Comparison of ENCODE assay signal across 8 cellular contexts in genomic region chr13:40985596-40986327, GRCh38. TPM values are rescaled to one million over a fixed set of nuclear protein-coding genes. Genes with fewer than 3 reads are reported as not detected.
DNase-seq lines count a peak whose midpoint lies in the region; ATAC-seq and TF ChIP-seq lines count a peak whose summit lies in the region.
"Had no signal": no experiment of that assay in that cellular context is flagged by ENCODE, and none has a peak within 500 bp of the region (broad histone marks: within the 10 kb centered on the region; RNA-seq: fewer than 3 reads in every experiment).

No MANE protein-coding gene starts in this region.

- peak; percentile 22 for ATAC-seq in left colon
- ATAC-seq in stimulated activated naive CD8-positive, alpha-beta T cell treated with anti-CD3 and anti-CD28 coated beads, Interleukin-15, amount 100 ng/mL, for 72 hours: no peak
- ATAC-seq in GM19351 (IDR thresholded peaks at IDR 0.05; ENCODE audit: unreplicated experiment): no peak
- no peak for ATAC-seq in HG03159 (IDR thresholded peaks at IDR 0.05; ENCODE audit: unreplicated experiment)

- H3K4me1 Mint-ChIP-seq in activated T-helper 1 cell treated with anti-CD3 and anti-CD28 coated beads, Interleukin-12 subunit alpha, Interleukin-12 subunit beta, Interleukin-2, Interleukin-4 antibody, amounts not matched to agents 30 ng/mL and 10 ng/mL and 1 ng/mL, durations not matched to agents 14 hours and 24 hours and 36 hours (ENCODE audit: low read depth): peaks cover 67% of the 10 kb centered on the region
- peaks cover 46% of the 10 kb centered on the region for H3K4me1 Mint-ChIP-seq in stimulated activated naive CD8-positive, alpha-beta T cell treated with anti-CD3 and anti-CD28 coated beads, Interleukin-15, amount 100 ng/mL, for 72 hours

- H3K36me3 Mint-ChIP-seq in activated T-helper 1 cell treated with anti-CD3 and anti-CD28 coated beads, Interleukin-12 subunit alpha, Interleukin-12 subunit beta, Interleukin-2, Interleukin-4 antibody, amounts not matched to agents 30 ng/mL and 10 ng/mL and 1 ng/mL, durations not matched to agents 14 hours and 24 hours and 36 hours (ENCODE audit: low read depth): peaks cover 14% of the 10 kb centered on the region

- H3K27ac Mint-ChIP-seq in activated T-helper 1 cell treated with anti-CD3 and anti-CD28 coated beads, Interleukin-12 subunit alpha, Interleukin-12 subunit beta, Interleukin-2, Interleukin-4 antibody, amounts not matched to agents 30 ng/mL and 10 ng/mL and 1 ng/mL, durations not matched to agents 14 hours and 24 hours and 36 hours: peak overlapping the region; percentile 93
- H3K27ac Mint-ChIP-seq in stimulated activated naive CD8-positive, alpha-beta T cell treated with anti-CD3 and anti-CD28 coated beads, Interleukin-15, amount 100 ng/mL, for 72 hours: peak overlapping the region; percentile 29 to 91

- no peak for TF ChIP-seq CTCF in HL-60 (IDR thresholded peaks at IDR 0.05; ENCODE audit: insufficient read depth, low read length)

- H3K4me3 ChIP-seq in HL-60 (replicated peaks; ENCODE audit: insufficient read depth, low read length): no peak overlapping the region

- DNase-seq in HL-60 (ENCODE audit: low read depth in 1 of 2, low spot score in 1 of 2) (no peak), left colon (no peak), DMS153 treated with DMSO at 0.1 percent for 48 hours (lab: John Stamatoyannopoulos, UW; ENCODE audit: unreplicated experiment) (no peak)
- DNase-seq in activated T-helper 1 cell treated with anti-CD3 and anti-CD28 coated beads, Interleukin-12 subunit alpha, Interleukin-12 subunit beta, Interleukin-2, Interleukin-4 antibody, amounts not matched to agents 30 ng/mL and 10 ng/mL and 1 ng/mL, durations not matched to agents 14 hours and 24 hours and 36 hours (ENCODE audit: low spot score): no peak
- no peak for DNase-seq in stimulated activated naive CD8-positive, alpha-beta T cell treated with anti-CD3 and anti-CD28 coated beads, Interleukin-15, amount 100 ng/mL, for 72 hours
- DNase-seq: NCI-H1436 had no signal

- peak overlapping the region; percentile 76 for H3K27ac ChIP-seq in HL-60 (replicated peaks)

- H3K27me3 ChIP-seq in HL-60 (ENCODE audit: insufficient read depth, poor library complexity, severe bottlenecking): no peaks in the 10 kb centered on the region

- H3K4me3 Mint-ChIP-seq in activated T-helper 1 cell treated with anti-CD3 and anti-CD28 coated beads, Interleukin-12 subunit alpha, Interleukin-12 subunit beta, Interleukin-2, Interleukin-4 antibody, amounts not matched to agents 30 ng/mL and 10 ng/mL and 1 ng/mL, durations not matched to agents 14 hours and 24 hours and 36 hours: peak overlapping the region; percentile 83
- peak overlapping the region; percentile 69 to 80 for H3K4me3 Mint-ChIP-seq in stimulated activated naive CD8-positive, alpha-beta T cell treated with anti-CD3 and anti-CD28 coated beads, Interleukin-15, amount 100 ng/mL, for 72 hours

- no peaks in the 10 kb centered on the region for H3K27me3 Mint-ChIP-seq in activated T-helper 1 cell treated with anti-CD3 and anti-CD28 coated beads, Interleukin-12 subunit alpha, Interleukin-12 subunit beta, Interleukin-2, Interleukin-4 antibody, amounts not matched to agents 30 ng/mL and 10 ng/mL and 1 ng/mL, durations not matched to agents 14 hours and 24 hours and 36 hours (ENCODE audit: insufficient read depth)
- H3K27me3 Mint-ChIP-seq in stimulated activated naive CD8-positive, alpha-beta T cell treated with anti-CD3 and anti-CD28 coated beads, Interleukin-15, amount 100 ng/mL, for 72 hours: no peaks in the 10 kb centered on the region

- no peaks in the 10 kb centered on the region for H3K9me3 Mint-ChIP-seq in activated T-helper 1 cell treated with anti-CD3 and anti-CD28 coated beads, Interleukin-12 subunit alpha, Interleukin-12 subunit beta, Interleukin-2, Interleukin-4 antibody, amounts not matched to agents 30 ng/mL and 10 ng/mL and 1 ng/mL, durations not matched to agents 14 hours and 24 hours and 36 hours
- no peaks in the 10 kb centered on the region for H3K9me3 Mint-ChIP-seq in stimulated activated naive CD8-positive, alpha-beta T cell treated with anti-CD3 and anti-CD28 coated beads, Interleukin-15, amount 100 ng/mL, for 72 hours

- intact Hi-C loops in activated T-helper 1 cell treated with anti-CD3 and anti-CD28 coated beads, Interleukin-12 subunit alpha, Interleukin-12 subunit beta, Interleukin-2, Interleukin-4 antibody, amounts not matched to agents 30 ng/mL and 10 ng/mL and 1 ng/mL, durations not matched to agents 14 hours and 24 hours and 36 hours (cut with micrococcal nuclease): loop anchor here (2.0 kb wide), 1 partner anchor 19 kb away; no protein-coding TSS in a partner anchor
- intact Hi-C loops in left colon (cut with DNase I, micrococcal nuclease): loop anchor here in 1 of 2 donors (10.0 kb wide), 1 partner anchor 69 kb away; no protein-coding TSS in a partner anchor

RNA-seq across cellular contexts. Expression of gene ELF1, which starts 33.4 kb away (rescaled TPM):
- 75.3 and 76.8 TPM in 2 replicates for total RNA-seq in activated T-helper 1 cell treated with anti-CD3 and anti-CD28 coated beads, Interleukin-12 subunit alpha, Interleukin-12 subunit beta, Interleukin-2, Interleukin-4 antibody, amounts not matched to agents 30 ng/mL and 10 ng/mL and 1 ng/mL, durations not matched to agents 14 hours and 24 hours and 36 hours
- 100 to 1,000 TPM in 1 of 2 donors, 10 to 100 TPM in 1; 93.5 to 104 TPM for total RNA-seq in left colon
